Comparison of ENCODE assay signal across 14 cellular contexts in the genomic region with DNA sequence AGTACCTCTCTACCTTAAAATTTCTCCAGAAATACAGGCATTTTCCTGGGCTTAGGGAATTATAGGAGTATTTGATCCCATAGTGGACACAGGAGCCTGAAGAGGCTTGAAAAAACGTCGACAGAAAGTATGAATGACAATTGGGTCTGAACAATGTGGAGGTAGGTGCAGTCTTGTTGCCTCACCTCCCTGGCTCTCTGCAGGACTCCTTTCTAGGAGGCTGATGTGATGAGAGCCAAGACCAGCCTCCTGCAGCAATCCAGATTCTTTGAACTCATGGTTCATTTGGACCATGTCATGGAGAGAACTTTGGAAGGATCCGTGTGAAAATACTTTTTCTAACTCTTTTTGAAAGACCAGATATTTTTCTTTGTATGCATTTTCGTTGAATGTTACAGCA. TPM values are rescaled to one million over a fixed set of nuclear protein-coding genes. Genes with fewer than 3 reads are reported as not detected.
DNase-seq lines count a peak whose midpoint lies in the region; ATAC-seq and TF ChIP-seq lines count a peak whose summit lies in the region.
"Had no signal": no experiment of that assay in that cellular context is flagged by ENCODE, and none has a peak within 500 bp of the region (broad histone marks: within the 10 kb centered on the region; RNA-seq: fewer than 3 reads in every experiment).

No MANE protein-coding gene starts in this region.

- no peaks in the 10 kb centered on the region for H3K27me3 ChIP-seq in KMS-11 (ENCODE audit: insufficient read depth, low read depth)
- no peaks in the 10 kb centered on the region for H3K27me3 ChIP-seq in MM.1S (replicated peaks; ENCODE audit: insufficient read depth, low read length)
- no peaks in the 10 kb centered on the region for H3K27me3 ChIP-seq in SU-DHL-6 (ENCODE audit: low read length)
- H3K27me3 ChIP-seq: BE2C had no signal

- H3K36me3 ChIP-seq in KMS-11 (ENCODE audit: insufficient read depth) (no peaks in the 10 kb centered on the region), MM.1S (replicated peaks; ENCODE audit: insufficient read depth, low read length) (no peaks in the 10 kb centered on the region), SU-DHL-6 (ENCODE audit: low read length) (no peaks in the 10 kb centered on the region)
- H3K36me3 ChIP-seq: BE2C had no signal

- H3K9me2 ChIP-seq in MM.1S (replicated peaks; ENCODE audit: insufficient read depth, low read length): no peaks in the 10 kb centered on the region
- H3K9me2 ChIP-seq in SU-DHL-6 (replicated peaks; ENCODE audit: insufficient read depth, low read length): no peaks in the 10 kb centered on the region

- H3F3A ChIP-seq in MM.1S (ENCODE audit: insufficient read depth, low read length) (peaks cover 5% of the 10 kb centered on the region), SU-DHL-6 (ENCODE audit: insufficient read depth) (peaks cover 14% of the 10 kb centered on the region; the same call in 1 of the 2 replicates)

- no peak for ATAC-seq in omental fat pad (ENCODE audit: low FRiP score)

- no peak for DNase-seq in MM.1S
- no peak for DNase-seq in omental fat pad (ENCODE audit: low spot score)
- no peak for DNase-seq in SKM-1 (lab: John Stamatoyannopoulos, UW; ENCODE audit: unreplicated experiment)
- no peak for DNase-seq in activated CD8-positive, alpha-beta memory T cell treated with anti-CD3 and anti-CD28 coated beads for 24 hours
- DNase-seq: ACHN, BE2C, Caco-2, DMS79, GF-D8, GOT3, H7 had no signal

- no peak for TF ChIP-seq CTCF in KMS-11 (conservative IDR thresholded peaks at IDR 0.05; ENCODE audit: low read depth, low read length)
- no peak for TF ChIP-seq CTCF in MM.1S (IDR thresholded peaks at IDR 0.05; ENCODE audit: low read length)
- TF ChIP-seq CTCF in SU-DHL-6 (IDR thresholded peaks at IDR 0.05; ENCODE audit: insufficient read depth, low read length, poor library complexity, severe bottlenecking): no peak
- TF ChIP-seq CTCF in omental fat pad (IDR thresholded peaks at IDR 0.05): no peak

- H4K20me1 ChIP-seq in KMS-11 (ENCODE audit: insufficient read depth): no peaks in the 10 kb centered on the region
- H4K20me1 ChIP-seq in MM.1S (ENCODE audit: insufficient read depth, low read length): no peaks in the 10 kb centered on the region
- no peaks in the 10 kb centered on the region for H4K20me1 ChIP-seq in SU-DHL-6 (ENCODE audit: low read depth, low read length)

- H3K9me3 ChIP-seq in MM.1S (replicated peaks; ENCODE audit: insufficient read depth, low read length) (no peaks in the 10 kb centered on the region), SU-DHL-6 (ENCODE audit: insufficient read depth, low read length) (no peaks in the 10 kb centered on the region)
- H3K9me3 ChIP-seq: BE2C, Caco-2 had no signal

- peaks cover 53% of the 10 kb centered on the region for H3K4me1 ChIP-seq in KMS-11 (ENCODE audit: low read depth, poor library complexity, severe bottlenecking)
- peaks cover 20% of the 10 kb centered on the region for H3K4me1 ChIP-seq in MM.1S (ENCODE audit: low read length)
- H3K4me1 ChIP-seq: BE2C, Caco-2 had no signal

- no peak overlapping the region for H2AFZ ChIP-seq in KMS-11 (ENCODE audit: low read depth)
- H2AFZ ChIP-seq in MM.1S (ENCODE audit: low read length): no peak overlapping the region
- no peak overlapping the region for H2AFZ ChIP-seq in SU-DHL-6 (ENCODE audit: low read depth, low read length, severe bottlenecking)

- H3K27ac ChIP-seq in KMS-11: peak overlapping the region; percentile 68
- peak overlapping the region; percentile 18; the same call in 1 of the 2 replicates for H3K27ac ChIP-seq in MM.1S (ENCODE audit: low read length)
- peak overlapping the region; percentile 70 for H3K27ac ChIP-seq in SU-DHL-6 (ENCODE audit: low read depth, low read length)
- H3K27ac ChIP-seq: C4-2B had no signal

- H3K79me2 ChIP-seq in KMS-11 (ENCODE audit: insufficient read depth, low read depth) (no peaks in the 10 kb centered on the region), MM.1S (ENCODE audit: low read length) (no peaks in the 10 kb centered on the region), SU-DHL-6 (ENCODE audit: insufficient read depth, low read length) (no peaks in the 10 kb centered on the region)

- peak overlapping the region; percentile 70 for H3K4me2 ChIP-seq in KMS-11
- no peak overlapping the region for H3K4me2 ChIP-seq in MM.1S (ENCODE audit: low read depth, low read length)
- peak overlapping the region; percentile 42 for H3K4me2 ChIP-seq in SU-DHL-6 (ENCODE audit: low read depth, low read length, poor library complexity, severe bottlenecking)

- no peak overlapping the region for H3K9ac ChIP-seq in KMS-11
- H3K9ac ChIP-seq in MM.1S (ENCODE audit: low read length): no peak overlapping the region
- H3K9ac ChIP-seq in SU-DHL-6 (ENCODE audit: low read length): no peak overlapping the region

- H3K4me3 ChIP-seq in KMS-11 (IDR thresholded peaks at IDR 0.05; ENCODE audit: insufficient read depth, low read depth, low read length): no peak overlapping the region
- no peak overlapping the region for H3K4me3 ChIP-seq in MM.1S (ENCODE audit: low read length)
- no peak overlapping the region for H3K4me3 ChIP-seq in SU-DHL-6 (ENCODE audit: insufficient read depth, low read length, poor library complexity, severe bottlenecking)

RNA-seq across cellular contexts. Expression of a gene that starts 50.5 kb away (rescaled TPM):
- 10 to 100 TPM in 3 of 4 donors, 1 to 10 TPM in 1; 8.4 to 27.6 (median 14.1) TPM for total RNA-seq in omental fat pad

Comparison
In these comparisons a context has a peak if more than half of its experiments do, and no peak if none do; other contexts are left out.
1. H3K27ac ChIP-seq: peak in every context shown above with its lines; median percentile 70 in SU-DHL-6; 68 in KMS-11; 18 in MM.1S.